ENCODE assay signal across 1 cellular context in genomic region chr9:127974769-127975261, GRCh38.
TF ChIP-seq lines count a peak whose summit lies in the region.

No MANE protein-coding gene starts in this region.

TF ChIP-seq in K562, 482 proteins besides CTCF, POLR2A, EP300 and RAD21:
- TF ChIP-seq SMARCB1 (IDR thresholded peaks at IDR 0.05; ENCODE audit: insufficient read length, low read depth) (no peak), RBFOX2 (IDR thresholded peaks at IDR 0.05; ENCODE audit: low read depth, low read length) (0 out of 2 replicates have a peak, but pooled peaks have one; percentile 28)
TF ChIP-seq in K562: peak in this region for 1.
